8 cellular contexts compared by ENCODE assay signal in genomic region chr2:144703852-144704324, GRCh38.
DNase-seq lines count a peak whose midpoint lies in the region; ATAC-seq and TF ChIP-seq lines count a peak whose summit lies in the region.

No MANE protein-coding gene starts in this region.

- H3K4me3 Mint-ChIP-seq in T-cell: no peak overlapping the region

- POLR2A ChIA-PET in AG04450 (lab: Yijun Ruan, JAX) (interaction anchor here (0.7 kb wide), 1 partner anchor 58 kb away, joined by 8 read pairs; no protein-coding TSS in a partner anchor), T-cell (lab: Charles Lee) (no interaction called here)

- H3K27ac Mint-ChIP-seq in T-cell: no peak overlapping the region

- no peak overlapping the region for H3K27ac ChIP-seq in AG04450 (ENCODE audit: low read depth, low read length)
- H3K27ac ChIP-seq in WERI-Rb-1: no peak overlapping the region

- H3K9me3 ChIP-seq in AG04450 (ENCODE audit: control insufficient read depth, insufficient read depth, low read length) (no peaks in the 10 kb centered on the region), WERI-Rb-1 (ENCODE audit: severe bottlenecking) (no peaks in the 10 kb centered on the region)

- H3K36me3 ChIP-seq in WERI-Rb-1: no peaks in the 10 kb centered on the region

- TF ChIP-seq CTCF in AG04450 (IDR thresholded peaks at IDR 0.05; ENCODE audit: low read depth, low read length) (no peak), WERI-Rb-1 (IDR thresholded peaks at IDR 0.05; ENCODE audit: low read depth, low read length) (no peak)

- peak; percentile 70 for ATAC-seq in HG02885 (IDR thresholded peaks at IDR 0.05; ENCODE audit: poor library complexity, unreplicated experiment)
- no peak for ATAC-seq in T-cell (replicated peaks in 1 of 4)
- ATAC-seq in HG02840 (IDR thresholded peaks at IDR 0.05; ENCODE audit: low FRiP score, unreplicated experiment): no peak

- H3K4me1 Mint-ChIP-seq in T-cell: peaks cover 0 to 4% (median 0%) of the 10 kb centered on the region in 3 donors

- no peaks in the 10 kb centered on the region for H3K36me3 Mint-ChIP-seq in T-cell

- H3K27me3 ChIP-seq in AG04450 (ENCODE audit: control insufficient read depth, insufficient read depth, low read length) (no peaks in the 10 kb centered on the region), WERI-Rb-1 (ENCODE audit: insufficient read depth, low read depth, severe bottlenecking) (no peaks in the 10 kb centered on the region)

- H3K9me3 Mint-ChIP-seq in T-cell: peaks cover 0 to 4% (median 0%) of the 10 kb centered on the region in 3 donors

- H3K27me3 Mint-ChIP-seq in T-cell: peaks cover 4 to 7% of the 10 kb centered on the region in 2 donors

- H3K4me3 ChIP-seq in AG04450 (ENCODE audit: low read depth, low read length) (no peak overlapping the region), WERI-Rb-1 (ENCODE audit: low read depth, low read length) (no peak overlapping the region)

- CTCF ChIA-PET in AG04450 (lab: Charles Lee): interaction anchor here (0.6 kb wide), 1 partner anchor 1270 kb away, joined by 12 read pairs; no protein-coding TSS in a partner anchor
- CTCF ChIA-PET in T-cell (lab: Charles Lee): no interaction called here

- peak; percentile 26 for DNase-seq in AG04450 (ENCODE audit: low read depth, low spot score)
- DNase-seq in T-cell: peak in 18 of 34 experiments; percentile 1 to 51 (median 8)
- peak; percentile 88 for DNase-seq in iris pigment epithelial cell (ENCODE audit: low read depth)
- no peak for DNase-seq in NCI-H510A treated with DMSO at 0.1 percent for 48 hours (lab: John Stamatoyannopoulos, UW)
- DNase-seq in WERI-Rb-1: no peak
- no peak for DNase-seq in NCI-H2107 (lab: John Stamatoyannopoulos, UW)

Comparison
In these comparisons a context has a peak if more than half of its experiments do, and no peak if none do; other contexts are left out.
1. DNase-seq: peak in AG04450 (single experiment), T-cell (18 of 34) and iris pigment epithelial cell (single experiment); none in NCI-H510A treated with DMSO at 0.1 percent for 48 hours (single experiment), WERI-Rb-1 (single experiment) and NCI-H2107 (single experiment).